In the genomic region with DNA sequence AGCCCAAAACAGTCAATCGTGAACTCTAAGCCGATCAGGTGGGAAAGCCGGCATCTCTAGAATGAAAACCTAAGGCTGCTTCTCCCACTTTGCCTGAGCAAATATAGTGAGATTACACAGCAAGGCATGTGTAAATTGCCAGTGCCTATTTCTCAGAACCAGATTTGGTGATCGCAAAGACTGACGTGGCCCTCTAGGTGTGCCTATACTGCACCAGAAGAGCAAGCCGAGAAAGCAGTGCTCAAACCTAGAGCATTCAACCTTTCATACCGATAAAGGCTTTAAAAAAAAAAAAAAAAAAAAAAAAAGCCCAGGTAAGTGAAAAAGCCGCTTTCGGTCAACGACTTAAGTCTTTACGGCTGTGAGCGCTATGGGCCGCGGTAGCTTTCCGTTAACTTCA, we compare ENCODE assay signal across 8 cellular contexts. TPM values are rescaled to one million over a fixed set of nuclear protein-coding genes. Genes with fewer than 3 reads are reported as not detected.
DNase-seq lines count a peak whose midpoint lies in the region; ATAC-seq lines count a peak whose summit lies in the region.
"Not testable (repeated sequence)": the region's sequence is repeated elsewhere in the genome, so short reads cannot be mapped to it uniquely, and the experiment has no call there.

No MANE protein-coding gene starts in this region.

- ATAC-seq in GM18511 (IDR thresholded peaks at IDR 0.05; ENCODE audit: unreplicated experiment) (peak; percentile 1), GM19395 (IDR thresholded peaks at IDR 0.05; ENCODE audit: unreplicated experiment) (peak; percentile 18), HG02571 (IDR thresholded peaks at IDR 0.05; ENCODE audit: unreplicated experiment) (peak; percentile 7), HG02973 (IDR thresholded peaks at IDR 0.05; ENCODE audit: unreplicated experiment) (peak; percentile 0), HG03571 (IDR thresholded peaks at IDR 0.05; ENCODE audit: unreplicated experiment) (peak; percentile 1), left cardiac atrium (peak; percentile 2 to 3)
- ATAC-seq in activated T-cell treated with anti-CD3 and anti-CD28 coated beads, Interleukin-2, amount 50 U/mL, for 72 hours (replicated peaks in 1 of 2): peak; percentile 24 to 33
- ATAC-seq in stimulated activated effector memory CD8-positive, alpha-beta T cell treated with anti-CD3 and anti-CD28 coated beads, Interleukin-12 subunit alpha, Interleukin-12 subunit beta, amount 100 ng/mL, for 72 hours: peak; percentile 52

- not testable (repeated sequence) for H3K27ac Mint-ChIP-seq in activated T-cell treated with anti-CD3 and anti-CD28 coated beads, Interleukin-2, amount 50 U/mL, for 72 hours; stimulated activated effector memory CD8-positive, alpha-beta T cell treated with anti-CD3 and anti-CD28 coated beads, Interleukin-12 subunit alpha, Interleukin-12 subunit beta, amount 100 ng/mL, for 72 hours

- not testable (repeated sequence) for H3K36me3 Mint-ChIP-seq in activated T-cell treated with anti-CD3 and anti-CD28 coated beads, Interleukin-2, amount 50 U/mL, for 72 hours (ENCODE audit: insufficient read depth in 2 of 2); stimulated activated effector memory CD8-positive, alpha-beta T cell treated with anti-CD3 and anti-CD28 coated beads, Interleukin-12 subunit alpha, Interleukin-12 subunit beta, amount 100 ng/mL, for 72 hours

- not testable (repeated sequence) for H3K4me1 Mint-ChIP-seq in activated T-cell treated with anti-CD3 and anti-CD28 coated beads, Interleukin-2, amount 50 U/mL, for 72 hours (ENCODE audit: low read depth); stimulated activated effector memory CD8-positive, alpha-beta T cell treated with anti-CD3 and anti-CD28 coated beads, Interleukin-12 subunit alpha, Interleukin-12 subunit beta, amount 100 ng/mL, for 72 hours

- not testable (repeated sequence) for H3K4me3 Mint-ChIP-seq in activated T-cell treated with anti-CD3 and anti-CD28 coated beads, Interleukin-2, amount 50 U/mL, for 72 hours; stimulated activated effector memory CD8-positive, alpha-beta T cell treated with anti-CD3 and anti-CD28 coated beads, Interleukin-12 subunit alpha, Interleukin-12 subunit beta, amount 100 ng/mL, for 72 hours

- DNase-seq in activated T-cell treated with anti-CD3 and anti-CD28 coated beads, Interleukin-2, amount 50 U/mL, for 72 hours; left cardiac atrium; stimulated activated effector memory CD8-positive, alpha-beta T cell treated with anti-CD3 and anti-CD28 coated beads, Interleukin-12 subunit alpha, Interleukin-12 subunit beta, amount 100 ng/mL, for 72 hours (ENCODE audit: low spot score in 2 of 2): not testable (repeated sequence)

- not testable (repeated sequence) for H3K27me3 Mint-ChIP-seq in activated T-cell treated with anti-CD3 and anti-CD28 coated beads, Interleukin-2, amount 50 U/mL, for 72 hours (ENCODE audit: low read depth)

- intact Hi-C loops in left cardiac atrium (cut with DNase I): not testable (repeated sequence)

- not testable (repeated sequence) for H3K9me3 Mint-ChIP-seq in activated T-cell treated with anti-CD3 and anti-CD28 coated beads, Interleukin-2, amount 50 U/mL, for 72 hours; stimulated activated effector memory CD8-positive, alpha-beta T cell treated with anti-CD3 and anti-CD28 coated beads, Interleukin-12 subunit alpha, Interleukin-12 subunit beta, amount 100 ng/mL, for 72 hours

RNA-seq across cellular contexts. Expression of gene BOLA1, which starts 39.1 kb away (rescaled TPM):
- total RNA-seq in activated T-cell treated with anti-CD3 and anti-CD28 coated beads, Interleukin-2, amount 50 U/mL, for 72 hours: 10 to 100 TPM; 26.9 to 29.4 TPM
- 10 to 100 TPM; 13.0 to 16.0 TPM for total RNA-seq in left cardiac atrium

RNA-seq across cellular contexts. Expression of gene SV2A, which starts 57.4 kb away (rescaled TPM):
- total RNA-seq in activated T-cell treated with anti-CD3 and anti-CD28 coated beads, Interleukin-2, amount 50 U/mL, for 72 hours: 10 to 100 TPM; 13.0 to 14.8 TPM
- total RNA-seq in left cardiac atrium: 1 to 10 TPM in 1 of 2 donors, under 1 TPM in 1; 0.71 to 1.5 TPM

Comparison
In these comparisons a context has a peak if more than half of its experiments do, and no peak if none do; other contexts are left out.
1. ATAC-seq: peak in every context shown above with its lines; median percentile 52 in stimulated activated effector memory CD8-positive, alpha-beta T cell treated with anti-CD3 and anti-CD28 coated beads, Interleukin-12 subunit alpha, Interleukin-12 subunit beta, amount 100 ng/mL, for 72 hours; 28 in activated T-cell treated with anti-CD3 and anti-CD28 coated beads, Interleukin-2, amount 50 U/mL, for 72 hours; 18 in GM19395; 7 in HG02571; 2 in left cardiac atrium; 1 in GM18511; 1 in HG03571; 0 in HG02973.
2. RNA of gene SV2A, which starts 57.4 kb away (total RNA-seq): 13.0 to 14.8 TPM in activated T-cell treated with anti-CD3 and anti-CD28 coated beads, Interleukin-2, amount 50 U/mL, for 72 hours; 0.71 to 1.5 TPM in left cardiac atrium; every median in the first group is over 4 times any median in the second.